Comparison of ENCODE assay signal across 8 cellular contexts in genomic region chr10:111077715-111078504, GRCh38. TPM values are rescaled to one million over a fixed set of nuclear protein-coding genes. Genes with fewer than 3 reads are reported as not detected.
DNase-seq lines count a peak whose midpoint lies in the region; ATAC-seq and TF ChIP-seq lines count a peak whose summit lies in the region.

No MANE protein-coding gene starts in this region.

- H3K36me3 ChIP-seq in mesenchymal stem cell (ENCODE audit: control insufficient read depth in 1 of 2, insufficient read depth in 2 of 2, low read depth in 1 of 2, low read length in 2 of 2): no peaks in the 10 kb centered on the region
- no peaks in the 10 kb centered on the region for H3K36me3 ChIP-seq in uterus
- H3K36me3 ChIP-seq in PC-9 (ENCODE audit: low read depth): no peaks in the 10 kb centered on the region

- no peak overlapping the region for H4K8ac ChIP-seq in mesenchymal stem cell (ENCODE audit: low read length)

- no peak overlapping the region for H3K27ac Mint-ChIP-seq in CD4-positive, alpha-beta T cell

- no peak overlapping the region for H2AK5ac ChIP-seq in mesenchymal stem cell (ENCODE audit: low read length, severe bottlenecking)

- H4K91ac ChIP-seq in mesenchymal stem cell (ENCODE audit: low read length): no peak overlapping the region

- peaks cover 68% of the 10 kb centered on the region for H3K27me3 Mint-ChIP-seq in CD4-positive, alpha-beta T cell

- no peaks in the 10 kb centered on the region for H3K9me2 ChIP-seq in PC-9 (ENCODE audit: insufficient read depth)

- BruUV-seq in PC-9 (replicated peaks; lab: Mats Ljungman, UMichigan): no TSS peak

- no peaks in the 10 kb centered on the region for H3F3A ChIP-seq in PC-9 (ENCODE audit: insufficient read depth, low read depth)

- TF ChIP-seq CTCF in CD4-positive, alpha-beta T cell (IDR thresholded peaks at IDR 0.05): no peak
- TF ChIP-seq CTCF in uterus (IDR thresholded peaks at IDR 0.05) (no peak), RWPE1 (conservative IDR thresholded peaks at IDR 0.05; ENCODE audit: low read depth) (no peak), PC-9 (conservative IDR thresholded peaks at IDR 0.05) (no peak)

- POLR2A ChIA-PET in CD4-positive, alpha-beta T cell (lab: Charles Lee): no interaction called here
- POLR2A ChIA-PET in RWPE1 (lab: Yijun Ruan, JAX; ENCODE audit: low non-redundant PET) (no interaction called here), PC-9 (lab: Charles Lee; ENCODE audit: unreplicated experiment) (no interaction called here)

- peaks cover 22% of the 10 kb centered on the region for H3K4me1 ChIP-seq in mesenchymal stem cell (ENCODE audit: control insufficient read depth, insufficient read depth, low read depth, low read length)
- peaks cover 0 to 7% of the 10 kb centered on the region in 2 donors for H3K4me1 ChIP-seq in uterus
- H3K4me1 ChIP-seq in PC-9 (replicated peaks; ENCODE audit: insufficient read depth): no peaks in the 10 kb centered on the region

- no peaks in the 10 kb centered on the region for H4K20me1 ChIP-seq in PC-9 (ENCODE audit: insufficient read depth)

- peak overlapping the region; percentile 27 to 85 for H3K4me3 ChIP-seq in mesenchymal stem cell (ENCODE audit: insufficient read depth in 1 of 2, low read depth in 1 of 2, low read length in 2 of 2)
- H3K4me3 ChIP-seq in uterus: peak overlapping the region; percentile 43 to 52
- no peak overlapping the region for H3K4me3 ChIP-seq in PC-9

- no peak for TF ChIP-seq POLR2A in uterus (IDR thresholded peaks at IDR 0.05)

- peak overlapping the region; percentile 44 for H3K4me2 ChIP-seq in mesenchymal stem cell (ENCODE audit: low read length, poor library complexity, severe bottlenecking)
- H3K4me2 ChIP-seq in PC-9: no peak overlapping the region

- no peak overlapping the region for H3K4ac ChIP-seq in mesenchymal stem cell (ENCODE audit: low read depth in 1 of 2, low read length in 2 of 2)

- intact Hi-C loops in CD4-positive, alpha-beta T cell (cut with DNase I, micrococcal nuclease): loop anchor here in 1 of 2 experiments (10.0 kb wide), 1 partner anchor 353 kb away; no protein-coding TSS in a partner anchor
- intact Hi-C loops in uterus (cut with DNase I; ENCODE audit: low total_unique reads) (no loop called here), PC-9 (cut with micrococcal nuclease; ENCODE audit: unreplicated experiment) (no loop called here)

- peaks cover 54% of the 10 kb centered on the region for H3K27me3 ChIP-seq in CD4-positive, alpha-beta T cell (ENCODE audit: control insufficient read depth, insufficient read depth, low read length)
- H3K27me3 ChIP-seq in mesenchymal stem cell (ENCODE audit: control insufficient read depth in 1 of 2, insufficient read depth in 1 of 2, low read length in 2 of 2): peaks cover 56% of the 10 kb centered on the region in 2 experiments
- no peaks in the 10 kb centered on the region for H3K27me3 ChIP-seq in uterus
- H3K27me3 ChIP-seq in PC-9 (ENCODE audit: insufficient read depth, low read depth): 0 out of 2 replicates have a peak, but pooled peaks cover 3% of the 10 kb centered on the region

- DNase-seq in CD4-positive, alpha-beta T cell: no peak
- DNase-seq in KG1 (lab: John Stamatoyannopoulos, UW) (peak; percentile 34), cerebellum (ENCODE audit: low spot score) (peak; percentile 49), mesenchymal stem cell (no peak), uterus (no peak), RWPE1 (ENCODE audit: low spot score) (no peak), GF-D8 (lab: John Stamatoyannopoulos, UW) (no peak), PC-9 (no peak)

- CTCF ChIA-PET in CD4-positive, alpha-beta T cell (lab: Charles Lee): no interaction called here
- CTCF ChIA-PET in RWPE1 (lab: Yijun Ruan, JAX) (interaction anchor here (0.6 to 1.9 kb wide), 5 partner anchors 21 to 1060 kb away, joined by 3 to 7 read pairs (median 4); no protein-coding TSS in a partner anchor), PC-9 (lab: Charles Lee) (no interaction called here)

- H3K9me3 ChIP-seq in CD4-positive, alpha-beta T cell (ENCODE audit: control insufficient read depth, low read length): no peaks in the 10 kb centered on the region
- H3K9me3 ChIP-seq in mesenchymal stem cell (ENCODE audit: control insufficient read depth, low read length): no peaks in the 10 kb centered on the region
- no peaks in the 10 kb centered on the region for H3K9me3 ChIP-seq in uterus
- no peaks in the 10 kb centered on the region for H3K9me3 ChIP-seq in PC-9 (ENCODE audit: insufficient read depth, low read depth)

- no peaks in the 10 kb centered on the region for H3K79me1 ChIP-seq in mesenchymal stem cell (replicated peaks; ENCODE audit: low read length, poor library complexity, severe bottlenecking)

- no peak overlapping the region for H2BK120ac ChIP-seq in mesenchymal stem cell (ENCODE audit: low read depth, low read length)

- no peaks in the 10 kb centered on the region for H3K9me3 Mint-ChIP-seq in CD4-positive, alpha-beta T cell

- no peak overlapping the region for H3K27ac ChIP-seq in CD4-positive, alpha-beta T cell (ENCODE audit: low read depth, low read length)
- H3K27ac ChIP-seq in mesenchymal stem cell (ENCODE audit: low read length, poor library complexity, severe bottlenecking): no peak overlapping the region
- H3K27ac ChIP-seq in uterus: peak overlapping the region; percentile 34 to 63
- H3K27ac ChIP-seq in RWPE1: no peak overlapping the region
- H3K27ac ChIP-seq in PC-9: no peak overlapping the region

- H2BK5ac ChIP-seq in mesenchymal stem cell (ENCODE audit: low read depth, low read length, poor library complexity, severe bottlenecking): no peak overlapping the region

- no peaks in the 10 kb centered on the region for H3K79me2 ChIP-seq in PC-9 (ENCODE audit: low read depth)

- no peaks in the 10 kb centered on the region for H3K36me3 Mint-ChIP-seq in CD4-positive, alpha-beta T cell (ENCODE audit: low read depth)

- ATAC-seq in CD4-positive, alpha-beta T cell (ENCODE audit: poor library complexity): no peak

- peak overlapping the region; percentile 70 for H3K9ac ChIP-seq in mesenchymal stem cell (ENCODE audit: low read length)

- no peak overlapping the region for H3K23ac ChIP-seq in mesenchymal stem cell (ENCODE audit: low read length in 2 of 2)

- peak overlapping the region; percentile 82 for H3K4me3 Mint-ChIP-seq in CD4-positive, alpha-beta T cell

- H3K18ac ChIP-seq in mesenchymal stem cell (ENCODE audit: low read depth in 1 of 2, low read length in 2 of 2): no peak overlapping the region

- no peak overlapping the region for H2AFZ ChIP-seq in mesenchymal stem cell (ENCODE audit: low read depth, low read length)
- no peak overlapping the region for H2AFZ ChIP-seq in PC-9

- no peak overlapping the region for H2BK12ac ChIP-seq in mesenchymal stem cell (ENCODE audit: low read length in 2 of 2)

- 50% methylated on average over 75 of the region's 82 CpGs for WGBS in mesenchymal stem cell

- H3K14ac ChIP-seq in mesenchymal stem cell (ENCODE audit: low read length in 2 of 2): no peak overlapping the region

- H2BK15ac ChIP-seq in mesenchymal stem cell (ENCODE audit: low read depth, poor library complexity, severe bottlenecking): no peak overlapping the region

- peaks cover 24% of the 10 kb centered on the region for H3K4me1 Mint-ChIP-seq in CD4-positive, alpha-beta T cell (ENCODE audit: low read depth)

RNA-seq across cellular contexts. Expression of gene ADRA2A, which starts 1.1 kb away (rescaled TPM):
- under 1 TPM in 1 of 2 experiments, not detected in 1; 0.05 TPM for total RNA-seq in CD4-positive, alpha-beta T cell
- total RNA-seq in cerebellum (8.5 TPM), uterus (1 to 10 TPM in 2 of 4 donors, under 1 TPM in 2; 0.26 to 4.9 (median 2.7) TPM), PC-9 (2021) (not detected in 2 replicates)
- 0.03 TPM for polyA plus RNA-seq in mesenchymal stem cell (2013, experiment 1 of 2)
- 0.03 TPM for polyA plus RNA-seq in mesenchymal stem cell (2013, experiment 2 of 2)

Comparison
In these comparisons a context has a peak if more than half of its experiments do, and no peak if none do; other contexts are left out.
1. DNase-seq: peak in KG1 (single experiment) and cerebellum (single experiment); none in CD4-positive, alpha-beta T cell (0 of 10), mesenchymal stem cell (single experiment), uterus (0 of 2), RWPE1 (single experiment), GF-D8 (single experiment) and PC-9 (0 of 2).
2. H3K27ac ChIP-seq: peak in uterus (2 of 2); none in CD4-positive, alpha-beta T cell (single experiment), mesenchymal stem cell (single experiment), RWPE1 (single experiment) and PC-9 (single experiment).